Comparison of ENCODE assay signal across 8 cellular contexts in genomic region chr2:64987001-64987962, GRCh38. TPM values are rescaled to one million over a fixed set of nuclear protein-coding genes. Genes with fewer than 3 reads are reported as not detected.
DNase-seq lines count a peak whose midpoint lies in the region; ATAC-seq and TF ChIP-seq lines count a peak whose summit lies in the region.

No MANE protein-coding gene starts in this region.

- TF ChIP-seq CTCF in WI38 (IDR thresholded peaks at IDR 0.05; ENCODE audit: low read depth, low read length), result no peak

- DNase-seq in EL, result peak; percentile 38
- DNase-seq in immature natural killer cell, result no peak
- DNase-seq in kidney glomerular epithelial cell (lab: John Stamatoyannopoulos, UW), result no peak
- no peak for DNase-seq in Ammon's horn (ENCODE audit: low spot score)
- no peak for DNase-seq in activated CD8-positive, alpha-beta memory T cell treated with anti-CD3 and anti-CD28 coated beads, Interleukin-2, amount 50 U/mL, for 4 hours

- peak overlapping the region; percentile 75 for H3K4me3 ChIP-seq in WI38 (ENCODE audit: low read depth, low read length)

- peaks cover 3 to 16% (median 5%) of the 10 kb centered on the region in 3 donors for H3K27me3 Mint-ChIP-seq in immature natural killer cell (ENCODE audit: low read depth in 3 of 3)

- H3K4me3 Mint-ChIP-seq in immature natural killer cell, result peak overlapping the region; percentile 76 to 87 (median 85)

- peaks cover 0 to 2% (median 0%) of the 10 kb centered on the region in 3 donors for H3K36me3 Mint-ChIP-seq in immature natural killer cell

- peak overlapping the region; percentile 41 to 93 (median 81) for H3K27ac Mint-ChIP-seq in immature natural killer cell

- ATAC-seq in HG02759 (IDR thresholded peaks at IDR 0.05; ENCODE audit: unreplicated experiment), result peak; percentile 23
- ATAC-seq in HG03565 (IDR thresholded peaks at IDR 0.05; ENCODE audit: unreplicated experiment), result no peak

- H3K9me3 Mint-ChIP-seq in immature natural killer cell, result no peaks in the 10 kb centered on the region

- peaks cover 22 to 56% of the 10 kb centered on the region in 2 donors for H3K4me1 Mint-ChIP-seq in immature natural killer cell

RNA-seq across cellular contexts. Expression of gene SLC1A4, which starts 1.9 kb away (rescaled TPM):
- 10 to 100 TPM in 1 of 3 donors, 1 to 10 TPM in 2; 7.0 to 10.4 (median 8.2) TPM for polyA plus RNA-seq in immature natural killer cell
